In the genomic region with DNA sequence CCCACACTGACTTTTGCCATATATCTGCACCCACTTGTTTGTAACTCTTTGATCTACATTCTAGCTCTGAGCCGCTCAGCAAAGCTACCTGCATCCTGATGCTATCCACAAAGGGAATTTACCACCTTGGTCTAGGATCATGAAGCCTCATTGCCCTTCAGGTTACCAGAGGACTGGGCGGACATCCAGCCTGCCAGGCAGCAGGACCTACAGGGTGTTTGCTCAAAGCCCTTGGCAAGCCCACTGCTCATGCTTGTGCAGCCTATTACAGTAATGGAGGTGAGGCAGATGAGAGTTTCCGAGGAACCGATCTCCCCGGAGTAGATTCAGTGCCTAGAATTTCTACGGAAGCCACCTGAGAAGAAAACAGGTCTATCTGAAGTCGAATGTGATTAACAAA, we compare ENCODE assay signal across 18 cellular contexts.
DNase-seq lines count a peak whose midpoint lies in the region; ATAC-seq and TF ChIP-seq lines count a peak whose summit lies in the region.
"Had no signal": no experiment of that assay in that cellular context is flagged by ENCODE, and none has a peak within 500 bp of the region (broad histone marks: within the 10 kb centered on the region; RNA-seq: fewer than 3 reads in every experiment).

No MANE protein-coding gene starts in this region.

- peak; percentile 79 for ATAC-seq in Right ventricle myocardium superior (ENCODE audit: poor library complexity)
- ATAC-seq in left cardiac atrium: no peak
- peak; percentile 81 for ATAC-seq in left lobe of liver
- no peak for ATAC-seq in activated T-helper 17 cell treated with anti-CD3 and anti-CD28 coated beads, Interleukin-2, amount 50 U/mL, for 72 hours (replicated peaks)
- ATAC-seq in HG03520 (IDR thresholded peaks at IDR 0.05; ENCODE audit: unreplicated experiment): no peak

- H3K9me3 Mint-ChIP-seq in activated T-helper 17 cell treated with anti-CD3 and anti-CD28 coated beads, Interleukin-2, amount 50 U/mL, for 72 hours: peaks cover 4% of the 10 kb centered on the region
- H3K9me3 Mint-ChIP-seq: H9 had no signal

- TF ChIP-seq CTCF in esophagus muscularis mucosa (IDR thresholded peaks at IDR 0.05): no peak

- TF ChIP-seq POLR2A in esophagus muscularis mucosa (IDR thresholded peaks at IDR 0.05; ENCODE audit: low read depth): no peak

- no peaks in the 10 kb centered on the region for H3K36me3 Mint-ChIP-seq in activated T-helper 17 cell treated with anti-CD3 and anti-CD28 coated beads, Interleukin-2, amount 50 U/mL, for 72 hours (ENCODE audit: low read depth)
- H3K36me3 Mint-ChIP-seq: CD4-positive, CD25-positive, alpha-beta regulatory T cell; CD8-positive, alpha-beta memory T cell had no signal

- peaks cover 0 to 9% (median 0%) of the 10 kb centered on the region in 4 donors for H3K9me3 ChIP-seq in esophagus muscularis mucosa
- H3K9me3 ChIP-seq: BE2C had no signal

- H3K4me1 ChIP-seq in esophagus muscularis mucosa: peaks cover 0 to 2% (median 0%) of the 10 kb centered on the region in 4 donors
- H3K4me1 ChIP-seq: BE2C had no signal

- H3K4me3 Mint-ChIP-seq in activated T-helper 17 cell treated with anti-CD3 and anti-CD28 coated beads, Interleukin-2, amount 50 U/mL, for 72 hours: no peak overlapping the region
- H3K4me3 Mint-ChIP-seq: CD4-positive, CD25-positive, alpha-beta regulatory T cell; CD8-positive, alpha-beta memory T cell; H9 had no signal

- no peak overlapping the region for H3K4me3 ChIP-seq in esophagus muscularis mucosa

- intact Hi-C loops in Right ventricle myocardium superior (cut with DNase I): no loop called here
- intact Hi-C loops in left cardiac atrium (cut with DNase I): no loop called here
- intact Hi-C loops in esophagus muscularis mucosa (cut with DNase I): no loop called here

- no peak for TF ChIP-seq EP300 in esophagus muscularis mucosa (IDR thresholded peaks at IDR 0.05)

- no peaks in the 10 kb centered on the region for H3K4me1 Mint-ChIP-seq in activated T-helper 17 cell treated with anti-CD3 and anti-CD28 coated beads, Interleukin-2, amount 50 U/mL, for 72 hours
- H3K4me1 Mint-ChIP-seq: CD4-positive, CD25-positive, alpha-beta regulatory T cell; CD8-positive, alpha-beta memory T cell had no signal

- no peak overlapping the region for H3K27ac Mint-ChIP-seq in activated T-helper 17 cell treated with anti-CD3 and anti-CD28 coated beads, Interleukin-2, amount 50 U/mL, for 72 hours
- H3K27ac Mint-ChIP-seq: CD4-positive, CD25-positive, alpha-beta regulatory T cell; CD8-positive, alpha-beta memory T cell; H9 had no signal

- H3K27me3 Mint-ChIP-seq in activated T-helper 17 cell treated with anti-CD3 and anti-CD28 coated beads, Interleukin-2, amount 50 U/mL, for 72 hours: peaks cover 21% of the 10 kb centered on the region
- H3K27me3 Mint-ChIP-seq: CD4-positive, CD25-positive, alpha-beta regulatory T cell; CD8-positive, alpha-beta memory T cell had no signal

- DNase-seq in Right ventricle myocardium superior (peak; percentile 70), left cardiac atrium (no peak), NCI-H1092 treated with DMSO at 0.1 percent for 48 hours (lab: John Stamatoyannopoulos, UW) (peak; percentile 10), esophagus muscularis mucosa (ENCODE audit: extremely low spot score) (peak; percentile 86), left lobe of liver (ENCODE audit: low spot score) (peak; percentile 49), Kasumi-1 (lab: John Stamatoyannopoulos, UW) (no peak)
- DNase-seq: BE2C; CD4-positive, CD25-positive, alpha-beta regulatory T cell; CD8-positive, alpha-beta memory T cell; COR-L47; DMS 273 treated with DMSO at 0.1 percent for 48 hours; DMS53; DND-41; EL; H9 had no signal

- peaks cover 0 to 8% (median 0%) of the 10 kb centered on the region in 4 donors for H3K27me3 ChIP-seq in esophagus muscularis mucosa
- H3K27me3 ChIP-seq: BE2C had no signal

- no peaks in the 10 kb centered on the region for H3K36me3 ChIP-seq in esophagus muscularis mucosa
- H3K36me3 ChIP-seq: BE2C had no signal

- 91% methylated on average over 7 of the region's 7 CpGs for WGBS in esophagus muscularis mucosa

- H3K27ac ChIP-seq in esophagus muscularis mucosa (replicated peaks in 1 of 4): no peak overlapping the region
- H3K27ac ChIP-seq: HL-60 had no signal

Comparison
In these comparisons a context has a peak if more than half of its experiments do, and no peak if none do; other contexts are left out.
1. ATAC-seq: peak in Right ventricle myocardium superior (single experiment) and left lobe of liver (single experiment); none in left cardiac atrium (0 of 2), activated T-helper 17 cell treated with anti-CD3 and anti-CD28 coated beads, Interleukin-2, amount 50 U/mL, for 72 hours (single experiment) and HG03520 (single experiment).
2. DNase-seq: peak in Right ventricle myocardium superior (single experiment), NCI-H1092 treated with DMSO at 0.1 percent for 48 hours (single experiment), esophagus muscularis mucosa (single experiment) and left lobe of liver (single experiment); none in left cardiac atrium (single experiment) and Kasumi-1 (0 of 2).